19 cellular contexts compared by ENCODE assay signal in the genomic region with DNA sequence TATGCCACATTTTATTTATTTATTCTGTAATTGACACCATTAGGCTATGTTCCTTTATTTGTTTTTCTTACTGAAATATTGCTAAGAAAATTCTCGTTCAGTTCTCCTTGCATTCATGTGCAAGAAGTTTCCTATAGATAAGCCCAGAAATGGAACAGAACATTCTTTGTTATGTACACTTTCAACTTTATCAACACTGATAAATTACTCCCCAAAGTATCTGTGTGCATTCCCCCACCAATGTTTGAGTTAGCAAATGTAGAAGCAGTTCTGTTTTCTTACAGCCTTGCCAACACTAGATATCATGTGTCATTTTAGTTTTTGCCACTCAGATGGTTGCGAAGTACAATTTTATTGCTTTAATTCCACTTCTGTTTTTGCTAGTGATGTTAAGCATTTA.
"Had no signal": no experiment of that assay in that cellular context is flagged by ENCODE, and none has a peak within 500 bp of the region (broad histone marks: within the 10 kb centered on the region; RNA-seq: fewer than 3 reads in every experiment).

No MANE protein-coding gene starts in this region.

- H3K27me3 ChIP-seq: adrenal gland, ascending aorta, sigmoid colon had no signal

- H3K4me1 ChIP-seq: adrenal gland, ascending aorta, sigmoid colon had no signal

- DNase-seq: activated CD4-positive, alpha-beta T cell treated with anti-CD3 and anti-CD28 coated beads, Interleukin-2, amount 10 ng/mL, durations not matched to agents 7 days and 5 days; activated CD8-positive, alpha-beta T cell treated with anti-CD3 and anti-CD28 coated beads, Interleukin-2, amount 10 ng/mL, durations not matched to agents 7 days and 5 days; activated gamma-delta T cell treated with Interleukin-2 at 50 U/mL for 16 hours; adrenal gland; foreskin melanocyte; hippocampal formation; left ventricle myocardium superior; midbrain; retina; sigmoid colon; stimulated activated CD4-positive, alpha-beta T cell treated with anti-CD3 and anti-CD28 coated beads, Interleukin-2, amount 100 ng/mL, for 48 hours; stimulated activated CD8-positive, alpha-beta memory T cell treated with anti-CD3 and anti-CD28 coated beads, Interleukin-4, amount 100 ng/mL, for 48 hours; stimulated activated naive CD4-positive, alpha-beta T cell; T-helper 1 cell had no signal

- H3K36me3 ChIP-seq: adrenal gland, ascending aorta, sigmoid colon, thoracic aorta had no signal

- H3K27ac ChIP-seq: adrenal gland, ascending aorta, coronary artery, sigmoid colon, thoracic aorta had no signal

- H3K4me3 ChIP-seq: adrenal gland, ascending aorta, coronary artery, sigmoid colon, thoracic aorta had no signal

- H3K9me3 ChIP-seq: adrenal gland, ascending aorta, sigmoid colon, thoracic aorta had no signal

- ATAC-seq: activated CD4-positive, CD25-positive, alpha-beta regulatory T cell treated with anti-CD3 and anti-CD28 coated beads, Interleukin-2, amount 50 U/mL, for 24 hours; activated CD8-positive, alpha-beta T cell treated with anti-CD3 and anti-CD28 coated beads, Interleukin-2, amount 10 ng/mL, durations not matched to agents 7 days and 5 days; left ventricle myocardium superior; natural killer cell treated with Interleukin-12 subunit alpha and Interleukin-12 subunit beta and Interleukin-15 and Interleukin-18, amount 100 ng/mL, for 72 hours had no signal
